Comparison of ENCODE assay signal across 23 cellular contexts in genomic region chr13:49693191-49693733, GRCh38. TPM values are rescaled to one million over a fixed set of nuclear protein-coding genes. Genes with fewer than 3 reads are reported as not detected.
A peak's percentile ranks its signal among the peaks of the same experiment; 100 is the strongest.
DNase-seq lines count a peak whose midpoint lies in the region; ATAC-seq and TF ChIP-seq lines count a peak whose summit lies in the region.
"Had no signal": no experiment of that assay in that cellular context is flagged by ENCODE, and none has a peak within 500 bp of the region (broad histone marks: within the 10 kb centered on the region; RNA-seq: fewer than 3 reads in every experiment).

No MANE protein-coding gene starts in this region.

- peaks cover 16 to 26% (median 21%) of the 10 kb centered on the region in 4 donors for H3K4me1 Mint-ChIP-seq in CD4-positive, CD25-positive, alpha-beta regulatory T cell
- H3K4me1 Mint-ChIP-seq in HFFc6 (ENCODE audit: low read depth), result peaks cover 37% of the 10 kb centered on the region
- H3K4me1 Mint-ChIP-seq: activated T-helper 17 cell treated with anti-CD3 and anti-CD28 coated beads, Interleukin-2, amount 50 U/mL, for 72 hours had no signal

- no peaks in the 10 kb centered on the region for H3K9me3 Mint-ChIP-seq in CD4-positive, CD25-positive, alpha-beta regulatory T cell
- no peaks in the 10 kb centered on the region for H3K9me3 Mint-ChIP-seq in HFFc6
- H3K9me3 Mint-ChIP-seq: activated T-helper 17 cell treated with anti-CD3 and anti-CD28 coated beads, Interleukin-2, amount 50 U/mL, for 72 hours had no signal

- peak overlapping the region; percentile 3 to 15 (median 15) for H3K27ac Mint-ChIP-seq in CD4-positive, CD25-positive, alpha-beta regulatory T cell
- peak overlapping the region; percentile 20 for H3K27ac Mint-ChIP-seq in HFFc6
- H3K27ac Mint-ChIP-seq: activated T-helper 17 cell treated with anti-CD3 and anti-CD28 coated beads, Interleukin-2, amount 50 U/mL, for 72 hours had no signal

- H3K4me3 Mint-ChIP-seq in CD4-positive, CD25-positive, alpha-beta regulatory T cell, result peak overlapping the region; percentile 10 to 92 (median 36)
- H3K4me3 Mint-ChIP-seq in HFFc6, result no peak overlapping the region
- H3K4me3 Mint-ChIP-seq: activated T-helper 17 cell treated with anti-CD3 and anti-CD28 coated beads, Interleukin-2, amount 50 U/mL, for 72 hours had no signal

- H3K36me3 ChIP-seq in CD4-positive, CD25-positive, alpha-beta regulatory T cell (ENCODE audit: control insufficient read depth, insufficient read depth, low read length), result no peaks in the 10 kb centered on the region
- H3K36me3 ChIP-seq: pancreas, thyroid gland had no signal

- intact Hi-C loops in left colon (cut with DNase I, micrococcal nuclease), result loop anchor here in 1 of 2 donors (10.0 kb wide), 1 partner anchor 92 kb away; no protein-coding TSS in a partner anchor

- no peak overlapping the region for H3K27ac ChIP-seq in CD4-positive, CD25-positive, alpha-beta regulatory T cell (ENCODE audit: insufficient read depth, low read length, poor library complexity, severe bottlenecking)
- H3K27ac ChIP-seq: pancreas, thyroid gland had no signal

- no peak overlapping the region for H3K4me3 ChIP-seq in CD4-positive, CD25-positive, alpha-beta regulatory T cell (ENCODE audit: low read depth, low read length)
- H3K4me3 ChIP-seq in cardiac fibroblast (replicated peaks in 1 of 2; ENCODE audit: low read depth in 2 of 2, low read length in 2 of 2), result no peak overlapping the region
- H3K4me3 ChIP-seq: pancreas, thyroid gland had no signal

- DNase-seq in CD4-positive, CD25-positive, alpha-beta regulatory T cell, result no peak
- no peak for DNase-seq in HFFc6
- DNase-seq in cardiac fibroblast (ENCODE audit: low read depth in 2 of 2), result peak; percentile 43 to 46
- DNase-seq in left colon, result no peak
- no peak for DNase-seq in GF-D8 (lab: John Stamatoyannopoulos, UW)
- DNase-seq: activated CD4-positive, alpha-beta T cell treated with anti-CD3 and anti-CD28 coated beads for 48 hours; central memory CD4-positive, alpha-beta T cell; effector memory CD4-positive, alpha-beta T cell; islet precursor cell; mammary epithelial cell; NCI-H1092; NCI-H2029 treated with DMSO at 0.1 percent for 48 hours; NCI-H510A; NK-92 treated with Interleukin-12 subunit alpha and Interleukin-12 subunit beta, amount 100 ng/mL, for 24 hours; pancreas; stimulated activated naive CD4-positive, alpha-beta T cell; thyroid gland had no signal

- TF ChIP-seq CTCF in HFFc6 (IDR thresholded peaks at IDR 0.05) (no peak), cardiac fibroblast (IDR thresholded peaks at IDR 0.05; ENCODE audit: low read depth, low read length) (no peak)

- H3K27me3 Mint-ChIP-seq in CD4-positive, CD25-positive, alpha-beta regulatory T cell, result no peaks in the 10 kb centered on the region
- peaks cover 2% of the 10 kb centered on the region; the same call in 1 of the 2 replicates for H3K27me3 Mint-ChIP-seq in HFFc6 (ENCODE audit: insufficient read depth)
- H3K27me3 Mint-ChIP-seq: activated T-helper 17 cell treated with anti-CD3 and anti-CD28 coated beads, Interleukin-2, amount 50 U/mL, for 72 hours had no signal

- peaks cover 5% of the 10 kb centered on the region for H3K36me3 Mint-ChIP-seq in CD4-positive, CD25-positive, alpha-beta regulatory T cell
- peaks cover 8% of the 10 kb centered on the region for H3K36me3 Mint-ChIP-seq in HFFc6 (ENCODE audit: low read depth)

- peaks cover 14% of the 10 kb centered on the region for H3K4me1 ChIP-seq in CD4-positive, CD25-positive, alpha-beta regulatory T cell (ENCODE audit: control insufficient read depth, insufficient read depth, low read length, poor library complexity, severe bottlenecking)

- no peaks in the 10 kb centered on the region for H3K9me3 ChIP-seq in CD4-positive, CD25-positive, alpha-beta regulatory T cell (ENCODE audit: control insufficient read depth in 2 of 2, low read length in 2 of 2)
- H3K9me3 ChIP-seq: pancreas, thyroid gland had no signal

- ATAC-seq in CD4-positive, CD25-positive, alpha-beta regulatory T cell (ENCODE audit: low read depth in 2 of 2), result no peak
- ATAC-seq in left colon, result peak; percentile 36
- ATAC-seq in GM21423 (IDR thresholded peaks at IDR 0.05; ENCODE audit: unreplicated experiment), result no peak
- no peak for ATAC-seq in HG03095 (IDR thresholded peaks at IDR 0.05; ENCODE audit: unreplicated experiment)
- ATAC-seq in HG03354 (IDR thresholded peaks at IDR 0.05; ENCODE audit: poor library complexity, severe bottlenecking, unreplicated experiment), result no peak
- ATAC-seq: activated T-helper 17 cell treated with anti-CD3 and anti-CD28 coated beads, Interleukin-2, amount 50 U/mL, for 72 hours; HCT116; pancreas; sciatic nerve had no signal

- no peaks in the 10 kb centered on the region for H3K27me3 ChIP-seq in CD4-positive, CD25-positive, alpha-beta regulatory T cell (ENCODE audit: control insufficient read depth, insufficient read depth, low read length)
- H3K27me3 ChIP-seq: pancreas, thyroid gland had no signal

RNA-seq across cellular contexts. Expression of gene EBPL, which starts 2.0 kb away (rescaled TPM):
- total RNA-seq in CD4-positive, CD25-positive, alpha-beta regulatory T cell, result 19.6 TPM
- polyA plus RNA-seq in CD4-positive, CD25-positive, alpha-beta regulatory T cell, result 10 to 100 TPM; 54.1 to 74.1 (median 63.7) TPM
- 10 to 100 TPM; 69.5 to 82.8 (median 75.5) TPM for total RNA-seq in HFFc6 (2021; fragmentation: NEBNext Ultra II Directional; extraction: Animal tissue kit (Norgen Biotek cat#: 25700))
- total RNA-seq in left colon, result 10 to 100 TPM; 34.8 to 45.8 TPM

Comparison
In these comparisons a context has a peak if more than half of its experiments do, and no peak if none do; other contexts are left out.
1. DNase-seq: peak in cardiac fibroblast (2 of 2); none in CD4-positive, CD25-positive, alpha-beta regulatory T cell (0 of 3), HFFc6 (single experiment), left colon (0 of 2) and GF-D8 (single experiment).